Comparison of ENCODE assay signal across 1 cellular context in genomic region chr1:12657060-12657866, GRCh38.
TF ChIP-seq lines count a peak whose summit lies in the region.

No MANE protein-coding gene starts in this region.

TF ChIP-seq in K562, 482 proteins besides CTCF, POLR2A, EP300 and RAD21 (continued from another document and continues in another):
- no peak for TF ChIP-seq NEUROD1 (IDR thresholded peaks at IDR 0.05; ENCODE audit: borderline replicate concordance, low read depth, low read length, partially characterized antibody)
- no peak for TF ChIP-seq ZNF75A (CRISPR knock-in tag; IDR thresholded peaks at IDR 0.05)
- TF ChIP-seq ZNF518B (CRISPR knock-in tag; IDR thresholded peaks at IDR 0.05), result no peak
- TF ChIP-seq CAMTA2 (CRISPR knock-in tag; conservative IDR thresholded peaks at IDR 0.05), result no peak
- TF ChIP-seq MAX (CRISPR knock-in tag; IDR thresholded peaks at IDR 0.05), result peak; percentile 83
- TF ChIP-seq SIX5 (IDR thresholded peaks at IDR 0.05; ENCODE audit: borderline replicate concordance in 1 of 2, insufficient read depth in 1 of 2, low read depth in 1 of 2, low read length in 2 of 2), result peak; percentile 45 to 61; a peak in 2 of 4 replicates
- peak; percentile 66 for TF ChIP-seq PKNOX1 (IDR thresholded peaks at IDR 0.05)
- TF ChIP-seq RHOXF2B (CRISPR knock-in tag; conservative IDR thresholded peaks at IDR 0.05), result no peak
- TF ChIP-seq PURB (CRISPR knock-in tag; IDR thresholded peaks at IDR 0.05; ENCODE audit: low read depth), result no peak
- TF ChIP-seq ESRRA (IDR thresholded peaks at IDR 0.05; ENCODE audit: borderline replicate concordance, low read depth), result peak; percentile 48
- TF ChIP-seq ZBTB33 (CRISPR knock-in tag; IDR thresholded peaks at IDR 0.05), result no peak
- no peak for TF ChIP-seq CCNT2 (IDR thresholded peaks at IDR 0.05; ENCODE audit: borderline replicate concordance, extremely low read depth, insufficient read length, low read depth, low read length)
- no peak for TF ChIP-seq ETS1 (conservative IDR thresholded peaks at IDR 0.05; ENCODE audit: control insufficient read depth, low read depth, low read length)
- TF ChIP-seq NFIC (IDR thresholded peaks at IDR 0.05), result no peak
- no peak for TF ChIP-seq E2F5 (CRISPR knock-in tag; IDR thresholded peaks at IDR 0.05)
- no peak for TF ChIP-seq HIVEP1 (CRISPR knock-in tag; IDR thresholded peaks at IDR 0.05)
- TF ChIP-seq ZNF717 (CRISPR knock-in tag; IDR thresholded peaks at IDR 0.05), result no peak
- peak in 1 of 2 experiments; percentile 41; a peak in 1 of 4 replicates for TF ChIP-seq KDM1A (IDR thresholded peaks at IDR 0.05)
- TF ChIP-seq CBX1 (IDR thresholded peaks at IDR 0.05; ENCODE audit: low read depth), result no peak
- TF ChIP-seq ZNF239 (CRISPR knock-in tag; IDR thresholded peaks at IDR 0.05), result no peak
- no peak for TF ChIP-seq ZNF280B (CRISPR knock-in tag; IDR thresholded peaks at IDR 0.05)
- peak; percentile 81; the same call in 1 of the 2 replicates for TF ChIP-seq LCOR (CRISPR knock-in tag; IDR thresholded peaks at IDR 0.05)
- TF ChIP-seq ZNF408 (CRISPR knock-in tag; IDR thresholded peaks at IDR 0.05; ENCODE audit: low read depth), result no peak
- TF ChIP-seq TBP (optimal IDR thresholded peaks at IDR 0.05; ENCODE audit: low read depth, low read length), result peak; percentile 97
- no peak for TF ChIP-seq ZFP36 (IDR thresholded peaks at IDR 0.05; ENCODE audit: low read depth, low read length, partially characterized antibody)
- TF ChIP-seq KAT8 (IDR thresholded peaks at IDR 0.05; ENCODE audit: low read depth), result no peak
- no peak for TF ChIP-seq ZNF639 (CRISPR knock-in tag; conservative IDR thresholded peaks at IDR 0.05 in 1 of 2, IDR thresholded peaks at IDR 0.05 in 1 of 2)
- TF ChIP-seq DMBX1 (CRISPR knock-in tag; IDR thresholded peaks at IDR 0.05; ENCODE audit: borderline replicate concordance), result 0 out of 2 replicates have a peak, but pooled peaks have one; percentile 45
- no peak; the same call in 1 of the 2 replicates for TF ChIP-seq KAT7 (CRISPR knock-in tag; IDR thresholded peaks at IDR 0.05; ENCODE audit: borderline replicate concordance)
- TF ChIP-seq TAF7 (tag; IDR thresholded peaks at IDR 0.05), result 0 out of 2 replicates have a peak, but pooled peaks have one; percentile 40
- no peak for TF ChIP-seq NFIX (CRISPR knock-in tag; IDR thresholded peaks at IDR 0.05; ENCODE audit: low read depth)
- TF ChIP-seq ZNF785 (CRISPR knock-in tag; IDR thresholded peaks at IDR 0.05), result no peak
- TF ChIP-seq ZNF551 (CRISPR knock-in tag; IDR thresholded peaks at IDR 0.05), result no peak
- peak; percentile 100 for TF ChIP-seq STAT5A (IDR thresholded peaks at IDR 0.05; ENCODE audit: borderline replicate concordance, low read length)
- no peak for TF ChIP-seq ZNF133 (CRISPR knock-in tag; IDR thresholded peaks at IDR 0.05)
- no peak for TF ChIP-seq ZNF830 (CRISPR knock-in tag; IDR thresholded peaks at IDR 0.05)
- TF ChIP-seq DEAF1 (CRISPR knock-in tag; IDR thresholded peaks at IDR 0.05), result no peak
- no peak for TF ChIP-seq ZFP30 (CRISPR knock-in tag; IDR thresholded peaks at IDR 0.05; ENCODE audit: borderline replicate concordance)
- no peak for TF ChIP-seq MTA2 (IDR thresholded peaks at IDR 0.05; ENCODE audit: low read depth)
- TF ChIP-seq ZNF780A (CRISPR knock-in tag; IDR thresholded peaks at IDR 0.05), result no peak
- TF ChIP-seq ASH1L (IDR thresholded peaks at IDR 0.05; ENCODE audit: borderline replicate concordance, low read depth, partially characterized antibody), result no peak
- TF ChIP-seq FOXJ3 (CRISPR knock-in tag; IDR thresholded peaks at IDR 0.05), result no peak
- no peak for TF ChIP-seq NR3C1 (CRISPR knock-in tag; IDR thresholded peaks at IDR 0.05)
- no peak for TF ChIP-seq DIDO1 (tag; IDR thresholded peaks at IDR 0.05; ENCODE audit: low read depth)
- TF ChIP-seq ZNF174 (CRISPR knock-in tag; IDR thresholded peaks at IDR 0.05), result no peak
- TF ChIP-seq ZHX1 (conservative IDR thresholded peaks at IDR 0.05; ENCODE audit: low read length), result no peak
- TF ChIP-seq MCM5 (IDR thresholded peaks at IDR 0.05; ENCODE audit: low read depth), result no peak
- TF ChIP-seq XRCC3 (IDR thresholded peaks at IDR 0.05), result no peak
- TF ChIP-seq ZNF512 (tag; IDR thresholded peaks at IDR 0.05), result no peak
- no peak for TF ChIP-seq NBN (IDR thresholded peaks at IDR 0.05; ENCODE audit: low read depth)
- peak; percentile 93 for TF ChIP-seq MXI1 (IDR thresholded peaks at IDR 0.05; ENCODE audit: low read depth, low read length)
- no peak for TF ChIP-seq ZZZ3 (IDR thresholded peaks at IDR 0.05)
